In the genomic region with DNA sequence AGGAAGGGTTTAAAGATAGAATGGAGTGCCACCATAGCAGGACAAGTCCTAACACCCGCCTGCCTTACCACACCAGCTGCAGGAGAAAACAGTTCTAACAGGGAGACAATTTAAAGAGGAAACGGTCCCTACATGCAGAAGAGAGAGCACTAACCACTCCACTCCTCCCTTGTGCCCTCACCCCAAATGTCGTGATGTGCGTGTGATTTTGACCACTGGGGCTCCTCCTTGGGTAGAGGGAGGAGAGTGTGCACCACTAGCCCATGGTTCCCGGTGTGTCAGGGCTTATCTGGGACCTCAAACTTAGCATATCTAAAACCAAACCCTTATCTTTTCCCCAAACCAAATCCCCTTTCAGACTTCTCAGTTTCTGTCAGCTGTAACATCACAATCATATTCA, we compare ENCODE assay signal across 13 cellular contexts.
A peak's percentile ranks its signal among the peaks of the same experiment; 100 is the strongest.
DNase-seq lines count a peak whose midpoint lies in the region; ATAC-seq and TF ChIP-seq lines count a peak whose summit lies in the region.
"Had no signal": no experiment of that assay in that cellular context is flagged by ENCODE, and none has a peak within 500 bp of the region (broad histone marks: within the 10 kb centered on the region; RNA-seq: fewer than 3 reads in every experiment).

No MANE protein-coding gene starts in this region.

- TF ChIP-seq CTCF in GM12865 (IDR thresholded peaks at IDR 0.05; ENCODE audit: insufficient read depth, low read depth, low read length, missing control alignments): no peak
- no peak for TF ChIP-seq CTCF in endothelial cell (IDR thresholded peaks at IDR 0.05; ENCODE audit: unreplicated experiment)
- no peak for TF ChIP-seq CTCF in uterus (IDR thresholded peaks at IDR 0.05)

- peak; percentile 59 for DNase-seq in GM12865 (ENCODE audit: low read depth)
- no peak for DNase-seq in endothelial cell (ENCODE audit: low spot score)
- DNase-seq in T1000 (lab: John Stamatoyannopoulos, UW): no peak
- no peak for DNase-seq in uterus
- no peak for DNase-seq in cortex of kidney (lab: John Stamatoyannopoulos, UW)
- DNase-seq: activated CD8-positive, alpha-beta T cell treated with anti-CD3 and anti-CD28 coated beads for 36 hours; activated naive CD4-positive, alpha-beta T cell treated with anti-CD3 and anti-CD28 coated beads, Interleukin-2, amount 50 U/mL, for 16 hours; NCI-H1105 treated with DMSO at 0.1 percent for 48 hours; testis had no signal

- no peaks in the 10 kb centered on the region for H3K36me3 Mint-ChIP-seq in endothelial cell (ENCODE audit: low read depth, unreplicated experiment)
- H3K36me3 Mint-ChIP-seq: T-cell had no signal

- H3K9me3 Mint-ChIP-seq in endothelial cell (ENCODE audit: unreplicated experiment): no peaks in the 10 kb centered on the region
- H3K9me3 Mint-ChIP-seq: activated CD8-positive, alpha-beta T cell treated with anti-CD3 and anti-CD28 coated beads for 36 hours; T-cell had no signal

- H3K4me3 ChIP-seq in GM12865 (ENCODE audit: low read depth, low read length) (no peak overlapping the region), uterus (no peak overlapping the region)
- H3K4me3 ChIP-seq: testis had no signal

- no peak for TF ChIP-seq POLR2A in uterus (IDR thresholded peaks at IDR 0.05)

- no peaks in the 10 kb centered on the region for H3K9me3 ChIP-seq in uterus
- H3K9me3 ChIP-seq: testis had no signal

- no peaks in the 10 kb centered on the region for H3K4me1 Mint-ChIP-seq in endothelial cell (ENCODE audit: unreplicated experiment)

- intact Hi-C loops in uterus (cut with DNase I; ENCODE audit: low total_unique reads): no loop called here

- no peak overlapping the region for H3K27ac Mint-ChIP-seq in endothelial cell (ENCODE audit: unreplicated experiment)
- H3K27ac Mint-ChIP-seq: activated CD8-positive, alpha-beta T cell treated with anti-CD3 and anti-CD28 coated beads for 36 hours; T-cell had no signal

- H3K4me1 ChIP-seq in uterus: no peaks in the 10 kb centered on the region
- H3K4me1 ChIP-seq: testis had no signal

- no peaks in the 10 kb centered on the region for H3K27me3 Mint-ChIP-seq in endothelial cell (ENCODE audit: unreplicated experiment)

- no peaks in the 10 kb centered on the region for H3K36me3 ChIP-seq in uterus

- H3K27ac ChIP-seq in uterus: no peak overlapping the region
- H3K27ac ChIP-seq: testis had no signal

- H3K27me3 ChIP-seq in uterus: no peaks in the 10 kb centered on the region
- H3K27me3 ChIP-seq: testis had no signal

- no peak overlapping the region for H3K4me3 Mint-ChIP-seq in endothelial cell (ENCODE audit: unreplicated experiment)
- H3K4me3 Mint-ChIP-seq: activated CD8-positive, alpha-beta T cell treated with anti-CD3 and anti-CD28 coated beads for 36 hours; T-cell had no signal

- ATAC-seq in GM19438 (IDR thresholded peaks at IDR 0.05; ENCODE audit: low read depth, unreplicated experiment) (peak; percentile 60), HG02840 (IDR thresholded peaks at IDR 0.05; ENCODE audit: low FRiP score, unreplicated experiment) (peak; percentile 46), HG03521 (IDR thresholded peaks at IDR 0.05; ENCODE audit: unreplicated experiment) (peak; percentile 60)
- ATAC-seq: activated CD8-positive, alpha-beta T cell treated with anti-CD3 and anti-CD28 coated beads for 36 hours; T-cell had no signal
